Comparison of ENCODE assay signal across 28 cellular contexts in the genomic region with DNA sequence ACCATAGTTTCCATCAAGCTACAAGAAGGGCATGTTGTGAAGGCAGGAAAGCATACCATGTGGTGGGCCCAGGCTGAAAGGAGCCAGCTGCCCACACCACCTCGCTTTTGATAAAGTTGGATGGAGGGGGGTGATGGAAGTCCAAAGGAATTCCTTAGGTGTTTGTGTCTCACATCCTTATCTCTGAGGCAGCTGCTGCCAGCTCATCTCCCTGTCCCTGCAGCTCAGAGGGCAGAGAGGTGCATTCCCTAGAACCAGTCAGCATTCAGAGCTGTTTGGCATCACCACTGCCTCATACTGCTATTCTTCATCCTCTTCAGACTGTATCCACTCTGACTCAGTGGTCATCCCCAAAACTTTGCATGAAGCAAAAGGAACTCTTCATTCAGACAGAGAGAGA.
DNase-seq lines count a peak whose midpoint lies in the region; ATAC-seq and TF ChIP-seq lines count a peak whose summit lies in the region.
"Had no signal": no experiment of that assay in that cellular context is flagged by ENCODE, and none has a peak within 500 bp of the region (broad histone marks: within the 10 kb centered on the region; RNA-seq: fewer than 3 reads in every experiment).

No MANE protein-coding gene starts in this region.

- ATAC-seq in HG02973 (IDR thresholded peaks at IDR 0.05; ENCODE audit: unreplicated experiment), result no peak
- no peak for ATAC-seq in GM19463 (IDR thresholded peaks at IDR 0.05; ENCODE audit: unreplicated experiment)
- ATAC-seq: activated CD4-positive, CD25-positive, alpha-beta regulatory T cell treated with anti-CD3 and anti-CD28 coated beads, Interleukin-2, amount 50 U/mL, for 24 hours; activated naive CD8-positive, alpha-beta T cell treated with anti-CD3 and anti-CD28 coated beads, Interleukin-2, amount 50 U/mL, for 24 hours; left colon; pancreas; stimulated activated naive CD8-positive, alpha-beta T cell treated with anti-CD3 and anti-CD28 coated beads, Interleukin-15, amount 100 ng/mL, for 72 hours had no signal

- H3K4me1 ChIP-seq in transverse colon, result no peaks in the 10 kb centered on the region
- H3K4me1 ChIP-seq: pancreas had no signal

- H3K27ac ChIP-seq in transverse colon, result no peak overlapping the region
- H3K27ac ChIP-seq: esophagus muscularis mucosa, pancreas, RWPE1 had no signal

- intact Hi-C loops in transverse colon (cut with DNase I; ENCODE audit: low total_unique reads), result no loop called here

- no peaks in the 10 kb centered on the region for H3K36me3 ChIP-seq in transverse colon
- H3K36me3 ChIP-seq: esophagus muscularis mucosa, pancreas had no signal

- no peaks in the 10 kb centered on the region for H3K27me3 ChIP-seq in transverse colon
- H3K27me3 ChIP-seq: esophagus muscularis mucosa, pancreas had no signal

- in situ Hi-C loops in transverse colon (cut with MboI; ENCODE audit: low pct_ligation_motif_present in 1 of 4, low pct_unique_long_range_greater_than_20kb in 1 of 4, low sequenced_read_pairs in 3 of 4), result no loop called here

- TF ChIP-seq EP300 in transverse colon (IDR thresholded peaks at IDR 0.05; ENCODE audit: low read depth), result no peak

- no peak overlapping the region for H3K4me3 ChIP-seq in transverse colon
- H3K4me3 ChIP-seq: esophagus muscularis mucosa, pancreas, smooth muscle cell had no signal

- no peaks in the 10 kb centered on the region for H3K9me3 ChIP-seq in transverse colon
- H3K9me3 ChIP-seq: esophagus muscularis mucosa, pancreas had no signal

- WGBS in transverse colon (ENCODE audit: low coverage in 1 of 2), 2 donors, result 83% methylated on average over 1 of the region's 1 CpG; no CpG with 5 or more reads in 1 of the 2 donors

- no peak for TF ChIP-seq CTCF in transverse colon (IDR thresholded peaks at IDR 0.05)

- TF ChIP-seq POLR2A in transverse colon (IDR thresholded peaks at IDR 0.05), result no peak

- DNase-seq in LHCN-M2 (ENCODE audit: low read depth), result peak; percentile 24
- peak; percentile 7 for DNase-seq in T1000 (lab: John Stamatoyannopoulos, UW)
- DNase-seq in islet precursor cell, result peak; percentile 74
- no peak for DNase-seq in transverse colon
- DNase-seq in amygdala (lab: John Stamatoyannopoulos, UW), result no peak
- DNase-seq: activated CD4-positive, alpha-beta T cell treated with anti-CD3 and anti-CD28 coated beads, Interleukin-2, amount 50 U/mL, for 48 hours; activated naive CD4-positive, alpha-beta T cell; activated naive CD8-positive, alpha-beta T cell treated with anti-CD3 and anti-CD28 coated beads, Interleukin-2, amount 50 U/mL, for 24 hours; activated T-cell treated with anti-CD3 and anti-CD28 coated beads, Interleukin-2, amount 50 U/mL, for 48 hours; C1 segment of cervical spinal cord; COR-L47; dermis blood vessel endothelial cell; foreskin fibroblast; GOT3; left colon; NCI-H1092; NCI-H1694; NCI-H446; NCI-H774; pancreas; retina; stimulated activated naive CD8-positive, alpha-beta T cell treated with anti-CD3 and anti-CD28 coated beads, Interleukin-15, amount 100 ng/mL, for 72 hours had no signal

Comparison
In these comparisons a context has a peak if more than half of its experiments do, and no peak if none do; other contexts are left out.
1. DNase-seq: peak in LHCN-M2 (single experiment), T1000 (single experiment) and islet precursor cell (single experiment); none in transverse colon (single experiment) and amygdala (0 of 56).